In genomic region chr6:74733830-74734591, GRCh38 we compare ENCODE assay signal across 23 cellular contexts.
A peak's percentile ranks its signal among the peaks of the same experiment; 100 is the strongest.
DNase-seq lines count a peak whose midpoint lies in the region; TF ChIP-seq lines count a peak whose summit lies in the region.
"Had no signal": no experiment of that assay in that cellular context is flagged by ENCODE, and none has a peak within 500 bp of the region (broad histone marks: within the 10 kb centered on the region; RNA-seq: fewer than 3 reads in every experiment).

No MANE protein-coding gene starts in this region.

- H3K9me3 ChIP-seq in osteoblast (ENCODE audit: low read depth, low read length) = no peaks in the 10 kb centered on the region
- H3K9me3 ChIP-seq: colonic mucosa, prostate gland had no signal

- no peaks in the 10 kb centered on the region for H4K20me1 ChIP-seq in osteoblast (ENCODE audit: insufficient read depth, low read length)

- H3K27me3 ChIP-seq in ACC112 (ENCODE audit: insufficient read depth, low read length) = no peaks in the 10 kb centered on the region
- H3K27me3 ChIP-seq in osteoblast (ENCODE audit: insufficient read depth, low read length) = no peaks in the 10 kb centered on the region
- H3K27me3 ChIP-seq: colonic mucosa, upper lobe of left lung had no signal

- peak; percentile 9 for DNase-seq in M059J (ENCODE audit: low read depth)
- peak; percentile 91 for DNase-seq in fibroblast of gingiva (ENCODE audit: low read depth)
- no peak for DNase-seq in osteoblast (ENCODE audit: insufficient read length, low spot score, missing footprints)
- no peak for DNase-seq in KG1 (lab: John Stamatoyannopoulos, UW)
- DNase-seq in activated CD4-positive, alpha-beta T cell treated with anti-CD3 and anti-CD28 coated beads for 1 hour = no peak
- DNase-seq in activated T-cell treated with anti-CD3 and anti-CD28 coated beads, Interleukin-2, amount 50 U/mL, for 48 hours = no peak
- no peak for DNase-seq in NCI-H1105 (lab: John Stamatoyannopoulos, UW)
- DNase-seq: ACHN; activated CD4-positive, alpha-beta T cell treated with anti-CD3 and anti-CD28 coated beads, Interleukin-2, amount 10 ng/mL, durations not matched to agents 24 days and 14 days; activated effector memory CD4-positive, alpha-beta T cell treated with Interleukin-2 at 50 U/mL for 16 hours; amygdala; CD4-positive, alpha-beta T cell; colonic mucosa; DMS79; glutamatergic neuron; naive thymus-derived CD4-positive, alpha-beta T cell; NCI-H187; RPMI8226; stimulated activated naive CD4-positive, alpha-beta T cell treated with Interleukin-2 at 50 U/mL for 16 hours; upper lobe of left lung had no signal

- no peak overlapping the region for H3K4me2 ChIP-seq in osteoblast (ENCODE audit: insufficient read depth, low read length)
- H3K4me2 ChIP-seq: GM23338 had no signal

- no peak overlapping the region for H3K4me3 ChIP-seq in ACC112 (ENCODE audit: low read depth, low read length)
- H3K4me3 ChIP-seq in osteoblast (ENCODE audit: insufficient read depth, low read length) = no peak overlapping the region
- H3K4me3 ChIP-seq: colonic mucosa, GM23338, prostate gland, upper lobe of left lung had no signal

- H2AFZ ChIP-seq in ACC112 (ENCODE audit: low read length, unreplicated experiment) (no peak overlapping the region), osteoblast (ENCODE audit: low read length) (no peak overlapping the region)
- H2AFZ ChIP-seq: GM23338 had no signal

- H3K79me2 ChIP-seq in ACC112 (ENCODE audit: control insufficient read depth, insufficient read depth, low read length, unreplicated experiment) (no peaks in the 10 kb centered on the region), osteoblast (ENCODE audit: insufficient read depth, low read length) (no peaks in the 10 kb centered on the region)

- peaks cover 24% of the 10 kb centered on the region for H3K4me1 ChIP-seq in ACC112 (ENCODE audit: control insufficient read depth, insufficient read depth, low read length, unreplicated experiment)
- H3K4me1 ChIP-seq in osteoblast (ENCODE audit: insufficient read depth, low read length) = peaks cover 29% of the 10 kb centered on the region
- H3K4me1 ChIP-seq: colonic mucosa, prostate gland had no signal

- no peak for TF ChIP-seq CTCF in osteoblast (IDR thresholded peaks at IDR 0.05; ENCODE audit: extremely low read depth, low read depth, low read length)

- H3K36me3 ChIP-seq in ACC112 (ENCODE audit: insufficient read depth, low read length) (no peaks in the 10 kb centered on the region), osteoblast (ENCODE audit: insufficient read depth, low read length) (no peaks in the 10 kb centered on the region)
- H3K36me3 ChIP-seq: colonic mucosa, prostate gland, upper lobe of left lung had no signal

- H3K27ac ChIP-seq in ACC112 (ENCODE audit: low read depth, low read length) (peak overlapping the region; percentile 72), osteoblast (ENCODE audit: low read depth, low read length) (peak overlapping the region; percentile 90)
- H3K27ac ChIP-seq: colonic mucosa, prostate gland, upper lobe of left lung had no signal

Comparison
In these comparisons a context has a peak if more than half of its experiments do, and no peak if none do; other contexts are left out.
1. DNase-seq: peak in M059J (single experiment) and fibroblast of gingiva (single experiment); none in osteoblast (single experiment), KG1 (single experiment), activated CD4-positive, alpha-beta T cell treated with anti-CD3 and anti-CD28 coated beads for 1 hour (single experiment), activated T-cell treated with anti-CD3 and anti-CD28 coated beads, Interleukin-2, amount 50 U/mL, for 48 hours (0 of 2) and NCI-H1105 (single experiment).